In genomic region chr7:66183700-66184099, GRCh38 we compare ENCODE assay signal across 14 cellular contexts. TPM values are rescaled to one million over a fixed set of nuclear protein-coding genes. Genes with fewer than 3 reads are reported as not detected.
A peak's percentile ranks its signal among the peaks of the same experiment; 100 is the strongest.
DNase-seq lines count a peak whose midpoint lies in the region; ATAC-seq lines count a peak whose summit lies in the region.
"Had no signal": no experiment of that assay in that cellular context is flagged by ENCODE, and none has a peak within 500 bp of the region (broad histone marks: within the 10 kb centered on the region; RNA-seq: fewer than 3 reads in every experiment).

No MANE protein-coding gene starts in this region.

- ATAC-seq in esophagus mucosa (peak; percentile 71), GM21576 (IDR thresholded peaks at IDR 0.05; ENCODE audit: unreplicated experiment) (no peak)
- ATAC-seq: gastroesophageal sphincter, left colon had no signal

- DNase-seq in AG20443 (ENCODE audit: low spot score) (peak; percentile 80), NCI-H226 (peak; percentile 97), mucosa of gallbladder (ENCODE audit: low spot score) (peak; percentile 14), T-helper 2 cell (no peak), DMS114 treated with DMSO at 0.1 percent for 48 hours (lab: John Stamatoyannopoulos, UW; ENCODE audit: unreplicated experiment) (no peak)
- DNase-seq in stimulated activated CD4-positive, alpha-beta T cell treated with anti-CD3 and anti-CD28 coated beads, Interleukin-1b, Interleukin-23, amount 100 ng/mL, for 48 hours: no peak
- DNase-seq: activated naive CD4-positive, alpha-beta T cell treated with anti-CD3 and anti-CD28 coated beads, Interleukin-2, amount 10 ng/mL, durations not matched to agents 7 days and 5 days; colonic mucosa; left colon; occipital lobe; stimulated activated CD4-positive, alpha-beta T cell treated with anti-CD3 and anti-CD28 coated beads, Interleukin-15, amount 100 ng/mL, for 24 hours had no signal

RNA-seq across cellular contexts. Expression of gene TPST1, which starts 21.4 kb away (rescaled TPM):
- 7.5 TPM for total RNA-seq in esophagus mucosa
- 20.9 TPM for total RNA-seq in mucosa of gallbladder

Comparison
In these comparisons a context has a peak if more than half of its experiments do, and no peak if none do; other contexts are left out.
1. DNase-seq: peak in AG20443 (single experiment), NCI-H226 (single experiment) and mucosa of gallbladder (single experiment); none in stimulated activated CD4-positive, alpha-beta T cell treated with anti-CD3 and anti-CD28 coated beads, Interleukin-1b, Interleukin-23, amount 100 ng/mL, for 48 hours (single experiment), T-helper 2 cell (0 of 5) and DMS114 treated with DMSO at 0.1 percent for 48 hours (single experiment).